Comparison of ENCODE assay signal across 14 cellular contexts in the genomic region with DNA sequence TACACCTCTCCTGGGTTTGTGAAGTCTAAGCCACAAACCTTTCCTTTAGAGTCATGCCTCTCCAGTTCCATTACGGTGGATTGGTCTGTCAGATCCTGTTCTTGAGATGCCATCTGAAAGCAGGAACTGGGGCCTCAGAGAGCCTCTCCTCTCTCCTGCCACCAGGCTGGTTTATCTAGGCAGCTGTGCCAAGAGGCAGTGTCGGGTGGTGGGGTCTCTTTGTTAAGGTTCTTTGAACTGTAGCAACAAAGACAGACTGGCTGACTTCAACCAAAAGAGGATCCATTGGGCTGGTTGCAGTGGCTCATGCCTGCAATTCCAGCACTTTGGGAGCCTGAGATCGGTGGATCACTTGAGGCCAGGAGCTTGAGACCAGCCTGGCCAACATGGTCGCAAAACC.
DNase-seq lines count a peak whose midpoint lies in the region; ATAC-seq and TF ChIP-seq lines count a peak whose summit lies in the region.
"Had no signal": no experiment of that assay in that cellular context is flagged by ENCODE, and none has a peak within 500 bp of the region (broad histone marks: within the 10 kb centered on the region; RNA-seq: fewer than 3 reads in every experiment).

No MANE protein-coding gene starts in this region.

- no peaks in the 10 kb centered on the region for H3K36me3 ChIP-seq in Peyer's patch
- no peaks in the 10 kb centered on the region for H3K36me3 ChIP-seq in right atrium auricular region

- H3K9me3 ChIP-seq in AG04450 (ENCODE audit: control insufficient read depth, insufficient read depth, low read length) (no peaks in the 10 kb centered on the region; the same call in 1 of the 2 replicates), Peyer's patch (no peaks in the 10 kb centered on the region), right atrium auricular region (no peaks in the 10 kb centered on the region)

- no peak overlapping the region for H3K27ac Mint-ChIP-seq in activated CD4-positive, alpha-beta T cell treated with anti-CD3 and anti-CD28 coated beads, Interleukin-2, amount 10 ng/mL, durations not matched to agents 24 days and 14 days
- H3K27ac Mint-ChIP-seq: activated naive CD8-positive, alpha-beta T cell treated with anti-CD3 and anti-CD28 coated beads, Interleukin-2, amount 10 ng/mL, durations not matched to agents 7 days and 5 days had no signal

- no peak for TF ChIP-seq POLR2A in Peyer's patch (IDR thresholded peaks at IDR 0.05)

- H3K4me1 ChIP-seq in Peyer's patch (peaks cover 0 to 30% (median 2%) of the 10 kb centered on the region in 4 donors), right atrium auricular region (peaks cover 0 to 51% of the 10 kb centered on the region in 2 donors)

- H3K4me1 Mint-ChIP-seq in activated CD4-positive, alpha-beta T cell treated with anti-CD3 and anti-CD28 coated beads, Interleukin-2, amount 10 ng/mL, durations not matched to agents 24 days and 14 days, result peaks cover 3% of the 10 kb centered on the region

- no peaks in the 10 kb centered on the region for H3K27me3 ChIP-seq in AG04450 (ENCODE audit: control insufficient read depth, insufficient read depth, low read length)
- no peaks in the 10 kb centered on the region for H3K27me3 ChIP-seq in Peyer's patch
- no peaks in the 10 kb centered on the region for H3K27me3 ChIP-seq in right atrium auricular region
- H3K27me3 ChIP-seq: dorsolateral prefrontal cortex had no signal

- intact Hi-C loops in activated CD4-positive, alpha-beta T cell treated with anti-CD3 and anti-CD28 coated beads, Interleukin-2, amount 10 ng/mL, durations not matched to agents 24 days and 14 days (cut with micrococcal nuclease), result no loop called here

- peaks cover 15% of the 10 kb centered on the region for H3K27me3 Mint-ChIP-seq in activated CD4-positive, alpha-beta T cell treated with anti-CD3 and anti-CD28 coated beads, Interleukin-2, amount 10 ng/mL, durations not matched to agents 24 days and 14 days

- no peaks in the 10 kb centered on the region for H3K9me3 Mint-ChIP-seq in activated CD4-positive, alpha-beta T cell treated with anti-CD3 and anti-CD28 coated beads, Interleukin-2, amount 10 ng/mL, durations not matched to agents 24 days and 14 days
- H3K9me3 Mint-ChIP-seq: activated naive CD8-positive, alpha-beta T cell treated with anti-CD3 and anti-CD28 coated beads, Interleukin-2, amount 10 ng/mL, durations not matched to agents 7 days and 5 days had no signal

- CTCF ChIA-PET in AG04450 (lab: Charles Lee), result interaction anchor here (0.6 to 1.1 kb wide), 2 partner anchors 9 to 269 kb away, joined by 3 read pairs; no protein-coding TSS in a partner anchor

- ATAC-seq in HG02642 (IDR thresholded peaks at IDR 0.05; ENCODE audit: poor library complexity, unreplicated experiment) (no peak), GM18517 (IDR thresholded peaks at IDR 0.05; ENCODE audit: unreplicated experiment) (no peak)

- no peaks in the 10 kb centered on the region for H3K36me3 Mint-ChIP-seq in activated CD4-positive, alpha-beta T cell treated with anti-CD3 and anti-CD28 coated beads, Interleukin-2, amount 10 ng/mL, durations not matched to agents 24 days and 14 days (ENCODE audit: low read depth)
- H3K36me3 Mint-ChIP-seq: activated naive CD8-positive, alpha-beta T cell treated with anti-CD3 and anti-CD28 coated beads, Interleukin-2, amount 10 ng/mL, durations not matched to agents 7 days and 5 days had no signal

- POLR2A ChIA-PET in AG04450 (lab: Yijun Ruan, JAX), result interaction anchor here (0.5 to 3.5 kb wide), 4 partner anchors 26 to 611 kb away, joined by 4 to 45 read pairs (median 17); a partner anchor contains a TSS

- TF ChIP-seq CTCF in AG04450 (IDR thresholded peaks at IDR 0.05; ENCODE audit: low read depth, low read length), result no peak
- no peak for TF ChIP-seq CTCF in Peyer's patch (IDR thresholded peaks at IDR 0.05)
- no peak for TF ChIP-seq CTCF in right atrium auricular region (IDR thresholded peaks at IDR 0.05)

- H3K27ac ChIP-seq in AG04450 (ENCODE audit: low read depth, low read length) (peak overlapping the region; percentile 78), Peyer's patch (peak overlapping the region in 2 of 4 donors; percentile 51 to 89), right atrium auricular region (peak overlapping the region; percentile 85 to 93), skin epidermis (peak overlapping the region in 14 of 21 experiments; percentile 17 to 93 (median 74))

- no peak for DNase-seq in AG04450 (ENCODE audit: low read depth, low spot score)
- DNase-seq in Peyer's patch, result peak in 2 of 3 donors; percentile 3 to 24
- DNase-seq in right atrium auricular region (ENCODE audit: low spot score), result no peak
- no peak for DNase-seq in activated gamma-delta T cell treated with Interleukin-2 at 50 U/mL for 16 hours
- DNase-seq in activated CD4-positive, alpha-beta T cell treated with anti-CD3 and anti-CD28 coated beads, Interleukin-2, amount 10 ng/mL, durations not matched to agents 24 days and 14 days, result no peak
- DNase-seq: activated naive CD8-positive, alpha-beta T cell treated with anti-CD3 and anti-CD28 coated beads, Interleukin-2, amount 10 ng/mL, durations not matched to agents 7 days and 5 days; DMS79; NCI-H1694 treated with DMSO at 0.1 percent for 48 hours; NCI-H345; stimulated activated CD4-positive, alpha-beta T cell treated with anti-CD3 and anti-CD28 coated beads, Interleukin-4, amount 100 ng/mL, for 1 hour had no signal

- no peak overlapping the region for H3K4me3 Mint-ChIP-seq in activated CD4-positive, alpha-beta T cell treated with anti-CD3 and anti-CD28 coated beads, Interleukin-2, amount 10 ng/mL, durations not matched to agents 24 days and 14 days
- H3K4me3 Mint-ChIP-seq: activated naive CD8-positive, alpha-beta T cell treated with anti-CD3 and anti-CD28 coated beads, Interleukin-2, amount 10 ng/mL, durations not matched to agents 7 days and 5 days had no signal

- no peak overlapping the region for H3K4me3 ChIP-seq in AG04450 (ENCODE audit: low read depth, low read length)
- no peak overlapping the region for H3K4me3 ChIP-seq in Peyer's patch
- H3K4me3 ChIP-seq in right atrium auricular region, result no peak overlapping the region
- no peak overlapping the region for H3K4me3 ChIP-seq in skin epidermis
- H3K4me3 ChIP-seq: dorsolateral prefrontal cortex had no signal

Comparison
In these comparisons a context has a peak if more than half of its experiments do, and no peak if none do; other contexts are left out.
1. DNase-seq: peak in Peyer's patch (2 of 3); none in AG04450 (single experiment), right atrium auricular region (single experiment), activated gamma-delta T cell treated with Interleukin-2 at 50 U/mL for 16 hours (single experiment) and activated CD4-positive, alpha-beta T cell treated with anti-CD3 and anti-CD28 coated beads, Interleukin-2, amount 10 ng/mL, durations not matched to agents 24 days and 14 days (single experiment).